Comparison of ENCODE assay signal across 28 cellular contexts in genomic region chr1:235860829-235861228, GRCh38.
"Had no signal": no experiment of that assay in that cellular context is flagged by ENCODE, and none has a peak within 500 bp of the region (broad histone marks: within the 10 kb centered on the region; RNA-seq: fewer than 3 reads in every experiment).

No MANE protein-coding gene starts in this region.

- H3K36me3 Mint-ChIP-seq: brain, WTC11 had no signal

- ATAC-seq: esophagus mucosa, T-helper 17 cell, WTC11 had no signal

- H3K27ac Mint-ChIP-seq: activated CD4-positive, alpha-beta memory T cell treated with anti-CD3 and anti-CD28 coated beads, Interleukin-2, amount 10 ng/mL, durations not matched to agents 7 days and 5 days; activated CD4-positive, alpha-beta T cell treated with anti-CD3 and anti-CD28 coated beads, Interleukin-2, amount 10 ng/mL, durations not matched to agents 7 days and 5 days; activated naive CD4-positive, alpha-beta T cell treated with anti-CD3 and anti-CD28 coated beads, Interleukin-2, amount 10 ng/mL, durations not matched to agents 7 days and 5 days; activated naive CD8-positive, alpha-beta T cell treated with anti-CD3 and anti-CD28 coated beads, Interleukin-2, amount 10 ng/mL, durations not matched to agents 7 days and 5 days; activated T-cell treated with anti-CD3 and anti-CD28 coated beads, Interleukin-2, amount 50 U/mL, for 24 hours; activated T-cell treated with anti-CD3 and anti-CD28 coated beads, Interleukin-2, amount 50 U/mL, for 72 hours; brain; T-helper 17 cell; WTC11 had no signal

- H3K4me1 ChIP-seq: colonic mucosa had no signal

- H3K9me3 Mint-ChIP-seq: activated CD4-positive, alpha-beta memory T cell treated with anti-CD3 and anti-CD28 coated beads, Interleukin-2, amount 10 ng/mL, durations not matched to agents 7 days and 5 days; activated CD4-positive, alpha-beta T cell treated with anti-CD3 and anti-CD28 coated beads, Interleukin-2, amount 10 ng/mL, durations not matched to agents 7 days and 5 days; activated naive CD4-positive, alpha-beta T cell treated with anti-CD3 and anti-CD28 coated beads, Interleukin-2, amount 10 ng/mL, durations not matched to agents 7 days and 5 days; activated T-cell treated with anti-CD3 and anti-CD28 coated beads, Interleukin-2, amount 50 U/mL, for 72 hours; brain; WTC11 had no signal

- H3K27me3 Mint-ChIP-seq: activated CD4-positive, alpha-beta memory T cell treated with anti-CD3 and anti-CD28 coated beads, Interleukin-2, amount 10 ng/mL, durations not matched to agents 7 days and 5 days; activated CD4-positive, alpha-beta T cell treated with anti-CD3 and anti-CD28 coated beads, Interleukin-2, amount 10 ng/mL, durations not matched to agents 7 days and 5 days; activated naive CD4-positive, alpha-beta T cell treated with anti-CD3 and anti-CD28 coated beads, Interleukin-2, amount 10 ng/mL, durations not matched to agents 7 days and 5 days; activated naive CD8-positive, alpha-beta T cell treated with anti-CD3 and anti-CD28 coated beads, Interleukin-2, amount 10 ng/mL, durations not matched to agents 7 days and 5 days; activated T-cell treated with anti-CD3 and anti-CD28 coated beads, Interleukin-2, amount 50 U/mL, for 24 hours; T-helper 17 cell had no signal

- H3K4me3 Mint-ChIP-seq: activated CD4-positive, alpha-beta memory T cell treated with anti-CD3 and anti-CD28 coated beads, Interleukin-2, amount 10 ng/mL, durations not matched to agents 7 days and 5 days; activated CD4-positive, alpha-beta T cell treated with anti-CD3 and anti-CD28 coated beads, Interleukin-2, amount 10 ng/mL, durations not matched to agents 7 days and 5 days; activated naive CD4-positive, alpha-beta T cell treated with anti-CD3 and anti-CD28 coated beads, Interleukin-2, amount 10 ng/mL, durations not matched to agents 7 days and 5 days; activated naive CD8-positive, alpha-beta T cell treated with anti-CD3 and anti-CD28 coated beads, Interleukin-2, amount 10 ng/mL, durations not matched to agents 7 days and 5 days; activated T-cell treated with anti-CD3 and anti-CD28 coated beads, Interleukin-2, amount 50 U/mL, for 24 hours; activated T-cell treated with anti-CD3 and anti-CD28 coated beads, Interleukin-2, amount 50 U/mL, for 72 hours; brain; T-helper 17 cell; WTC11 had no signal

- H3K27ac ChIP-seq: ascending aorta, breast epithelium, cardiac muscle cell, colonic mucosa, VCaP had no signal

- H3K9me3 ChIP-seq: ascending aorta, breast epithelium, colonic mucosa had no signal

- H3K4me3 ChIP-seq: ascending aorta, breast epithelium, cardiac muscle cell, colonic mucosa had no signal

- FAIRE-seq: frontal cortex had no signal

- H3K36me3 ChIP-seq: ascending aorta, breast epithelium, cardiac muscle cell, colonic mucosa had no signal

- DNase-seq: activated CD4-positive, alpha-beta memory T cell treated with anti-CD3 and anti-CD28 coated beads, Interleukin-2, amount 10 ng/mL, durations not matched to agents 7 days and 5 days; activated CD4-positive, alpha-beta T cell treated with anti-CD3 and anti-CD28 coated beads for 1 hour; activated CD4-positive, alpha-beta T cell treated with anti-CD3 and anti-CD28 coated beads for 4 hours; activated CD4-positive, alpha-beta T cell treated with anti-CD3 and anti-CD28 coated beads, Interleukin-2, amount 10 ng/mL, durations not matched to agents 7 days and 5 days; activated CD4-positive, alpha-beta T cell treated with anti-CD3 and anti-CD28 coated beads, Interleukin-2, amount 50 U/mL, for 4 hours; activated CD8-positive, alpha-beta memory T cell treated with anti-CD3 and anti-CD28 coated beads, Interleukin-2, amount 50 U/mL, for 48 hours; activated gamma-delta T cell; activated naive CD4-positive, alpha-beta T cell; activated naive CD4-positive, alpha-beta T cell treated with anti-CD3 and anti-CD28 coated beads, Interleukin-2, amount 10 ng/mL, durations not matched to agents 7 days and 5 days; activated naive CD8-positive, alpha-beta T cell treated with anti-CD3 and anti-CD28 coated beads, Interleukin-2, amount 10 ng/mL, durations not matched to agents 7 days and 5 days; activated T-cell treated with anti-CD3 and anti-CD28 coated beads for 4 hours; activated T-cell treated with anti-CD3 and anti-CD28 coated beads, Interleukin-2, amount 50 U/mL, for 24 hours; activated T-cell treated with anti-CD3 and anti-CD28 coated beads, Interleukin-2, amount 50 U/mL, for 72 hours; central memory CD4-positive, alpha-beta T cell; cerebellar nuclear complex; colonic mucosa; effector CD8-positive, alpha-beta T cell; foreskin fibroblast; head of caudate nucleus; T-helper 17 cell had no signal

- H3K27me3 ChIP-seq: ascending aorta, breast epithelium, colonic mucosa had no signal
